ENCODE assay signal across 9 cellular contexts in genomic region chr19:2540646-2541454, GRCh38.
DNase-seq lines count a peak whose midpoint lies in the region; FAIRE-seq and TF ChIP-seq lines count a peak whose summit lies in the region.
"Had no signal": no experiment of that assay in that cellular context is flagged by ENCODE, and none has a peak within 500 bp of the region (broad histone marks: within the 10 kb centered on the region; RNA-seq: fewer than 3 reads in every experiment).

No MANE protein-coding gene starts in this region.

- peak overlapping the region; percentile 40 for H2AFZ ChIP-seq in keratinocyte (ENCODE audit: control insufficient read depth, low read length)

- dilution Hi-C loops in keratinocyte (cut with MboI; ENCODE audit: extremely low pct_ligation_motif_present, low sequenced_read_pairs): no loop called here

- no peaks in the 10 kb centered on the region for H3K79me2 ChIP-seq in keratinocyte (ENCODE audit: control insufficient read depth, insufficient read depth, low read length)

- H3K9me3 ChIP-seq in breast epithelium: no peaks in the 10 kb centered on the region
- no peaks in the 10 kb centered on the region for H3K9me3 ChIP-seq in keratinocyte (ENCODE audit: control insufficient read depth, low read depth, low read length)
- no peaks in the 10 kb centered on the region for H3K9me3 ChIP-seq in WERI-Rb-1 (ENCODE audit: severe bottlenecking)
- H3K9me3 ChIP-seq: neutrophil had no signal

- DNase-seq in HK-2 (ENCODE audit: unreplicated experiment) (peak; percentile 99), breast epithelium (ENCODE audit: low spot score in 2 of 2) (peak; percentile 97 to 98), keratinocyte (ENCODE audit: low read depth, low spot score) (peak; percentile 85), stromal cell of bone marrow (ENCODE audit: low read depth) (peak; percentile 75), NCI-H187 (lab: John Stamatoyannopoulos, UW) (no peak), DMS79 (lab: John Stamatoyannopoulos, UW) (no peak), WERI-Rb-1 (no peak), anterior cingulate cortex (lab: John Stamatoyannopoulos, UW) (no peak)

- no peak for TF ChIP-seq POLR2A in breast epithelium (IDR thresholded peaks at IDR 0.05)

- peak overlapping the region; percentile 94 to 96 for H3K27ac ChIP-seq in breast epithelium
- H3K27ac ChIP-seq in keratinocyte (ENCODE audit: control insufficient read depth, insufficient read depth, low read length): peak overlapping the region; percentile 86
- no peak overlapping the region for H3K27ac ChIP-seq in WERI-Rb-1
- H3K27ac ChIP-seq: neutrophil had no signal

- H4K20me1 ChIP-seq in keratinocyte (ENCODE audit: control insufficient read depth, extremely low read depth, insufficient read depth, low read length): no peaks in the 10 kb centered on the region

- TF ChIP-seq CTCF in breast epithelium (IDR thresholded peaks at IDR 0.05): peak; percentile 69 to 80 (median 71)
- peak in 2 of 3 experiments; percentile 8 to 37 for TF ChIP-seq CTCF in keratinocyte (optimal IDR thresholded peaks at IDR 0.05 in 1 of 3, IDR thresholded peaks at IDR 0.05 in 1 of 3, conservative IDR thresholded peaks at IDR 0.05 in 1 of 3; ENCODE audit: extremely low read depth in 1 of 3, insufficient read depth in 2 of 3, low read length in 3 of 3)
- TF ChIP-seq CTCF in WERI-Rb-1 (IDR thresholded peaks at IDR 0.05; ENCODE audit: low read depth, low read length): no peak

- intact Hi-C loops in breast epithelium (cut with DNase I; ENCODE audit: low total_unique reads): no loop called here

- H3K27me3 ChIP-seq in breast epithelium: no peaks in the 10 kb centered on the region
- no peaks in the 10 kb centered on the region for H3K27me3 ChIP-seq in keratinocyte (ENCODE audit: control insufficient read depth, extremely low read depth, insufficient read depth, low read length)
- no peaks in the 10 kb centered on the region for H3K27me3 ChIP-seq in WERI-Rb-1 (ENCODE audit: insufficient read depth, low read depth, severe bottlenecking)
- H3K27me3 ChIP-seq: neutrophil had no signal

- peak overlapping the region in 2 of 3 donors; percentile 19 to 56 for H3K4me3 ChIP-seq in breast epithelium
- peak overlapping the region in 2 of 3 experiments; percentile 22 to 43 for H3K4me3 ChIP-seq in keratinocyte (ENCODE audit: control insufficient read depth in 2 of 3, extremely low read depth in 1 of 3, insufficient read depth in 2 of 3, low read depth in 1 of 3, low read length in 3 of 3)
- no peak overlapping the region for H3K4me3 ChIP-seq in WERI-Rb-1 (ENCODE audit: low read depth, low read length)

- H3K36me3 ChIP-seq in breast epithelium (no peaks in the 10 kb centered on the region), keratinocyte (ENCODE audit: control insufficient read depth in 2 of 2, extremely low read depth in 1 of 2, insufficient read depth in 2 of 2, low read length in 2 of 2) (no peaks in the 10 kb centered on the region), WERI-Rb-1 (no peaks in the 10 kb centered on the region)
- H3K36me3 ChIP-seq: neutrophil had no signal

- H3K4me2 ChIP-seq in keratinocyte (ENCODE audit: control insufficient read depth, extremely low read depth, insufficient read depth, low read depth, low read length): peak overlapping the region; percentile 71

- H3K9ac ChIP-seq in keratinocyte (ENCODE audit: control insufficient read depth, extremely low read depth, insufficient read depth, low read length): peak overlapping the region; percentile 67

- H3K4me1 ChIP-seq in breast epithelium: peaks cover 19 to 33% of the 10 kb centered on the region in 2 donors
- peaks cover 38% of the 10 kb centered on the region for H3K4me1 ChIP-seq in keratinocyte (ENCODE audit: control insufficient read depth, extremely low read depth, insufficient read depth, low read length)

- peak; percentile 80 for FAIRE-seq in keratinocyte (lab: Jason Lieb, UNC)

- no peaks in the 10 kb centered on the region for H3K9me1 ChIP-seq in keratinocyte (ENCODE audit: control insufficient read depth, extremely low read depth, insufficient read depth, low read length)

Comparison
In these comparisons a context has a peak if more than half of its experiments do, and no peak if none do; other contexts are left out.
1. DNase-seq: peak in HK-2 (single experiment), breast epithelium (2 of 2), keratinocyte (single experiment) and stromal cell of bone marrow (single experiment); none in NCI-H187 (0 of 2), DMS79 (single experiment), WERI-Rb-1 (single experiment) and anterior cingulate cortex (0 of 58).